8 cellular contexts compared by ENCODE assay signal in the genomic region with DNA sequence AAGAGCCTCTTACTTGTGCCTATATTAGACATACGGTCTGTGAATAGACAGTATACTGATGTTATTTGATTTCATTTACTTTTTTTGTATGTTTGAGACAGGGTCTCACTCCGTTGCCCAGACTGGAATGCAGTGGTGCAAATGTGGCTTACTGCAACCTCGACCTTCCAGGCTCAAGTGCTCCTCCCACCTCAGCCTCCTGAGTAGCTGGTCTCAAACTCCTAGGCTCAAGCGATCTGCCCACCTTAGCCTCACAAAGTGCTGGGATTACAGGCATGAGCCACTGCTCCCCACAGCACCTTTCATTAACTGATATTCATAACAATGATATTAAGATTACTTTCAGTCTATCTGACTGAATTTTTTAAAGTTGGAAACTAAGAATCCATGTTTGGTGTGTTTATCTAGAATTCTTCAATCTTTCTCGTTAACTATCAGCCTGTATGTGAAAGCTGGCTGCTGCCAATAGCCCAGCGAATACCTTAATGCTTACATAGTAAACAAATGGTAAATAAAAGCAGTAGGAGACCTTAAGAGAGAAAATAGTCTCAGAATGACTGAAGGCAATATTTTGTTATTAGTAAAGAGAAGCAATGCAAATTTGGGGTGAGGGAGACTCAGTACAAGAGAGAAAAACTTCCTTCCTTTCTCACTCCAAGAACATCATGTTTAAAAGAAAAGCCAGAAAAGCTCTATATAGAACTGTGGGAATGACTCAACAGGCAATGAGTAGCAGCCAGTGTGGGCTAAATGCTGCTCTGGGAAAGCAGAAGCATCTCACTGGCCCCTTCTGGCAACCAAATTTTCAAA.
DNase-seq lines count a peak whose midpoint lies in the region; ATAC-seq, FAIRE-seq and TF ChIP-seq lines count a peak whose summit lies in the region.

No MANE protein-coding gene starts in this region.

- H3K4me2 ChIP-seq in keratinocyte (ENCODE audit: control insufficient read depth, extremely low read depth, insufficient read depth, low read depth, low read length): peak overlapping the region; percentile 78

- FAIRE-seq in keratinocyte (lab: Jason Lieb, UNC): peak; percentile 65
- no peak for FAIRE-seq in urothelium cell line (lab: Jason Lieb, UNC)

- dilution Hi-C loops in keratinocyte (cut with MboI; ENCODE audit: extremely low pct_ligation_motif_present, low sequenced_read_pairs): loop anchor here (25.0 kb wide), 1 partner anchor 103 kb away; the partner anchor contains the start of gene MRTFA

- H3K9me3 ChIP-seq in keratinocyte (ENCODE audit: control insufficient read depth, low read depth, low read length): no peaks in the 10 kb centered on the region

- H3K4me1 ChIP-seq in keratinocyte (ENCODE audit: control insufficient read depth, extremely low read depth, insufficient read depth, low read length): peaks cover 40% of the 10 kb centered on the region

- no peak for TF ChIP-seq CTCF in astrocyte of the spinal cord (IDR thresholded peaks at IDR 0.05; ENCODE audit: low read depth, low read length)
- no peak for TF ChIP-seq CTCF in keratinocyte (optimal IDR thresholded peaks at IDR 0.05 in 1 of 3, IDR thresholded peaks at IDR 0.05 in 1 of 3, conservative IDR thresholded peaks at IDR 0.05 in 1 of 3; ENCODE audit: extremely low read depth in 1 of 3, insufficient read depth in 2 of 3, low read length in 3 of 3)

- no peaks in the 10 kb centered on the region for H4K20me1 ChIP-seq in keratinocyte (ENCODE audit: control insufficient read depth, extremely low read depth, insufficient read depth, low read length)

- DNase-seq in Daoy (ENCODE audit: low read depth): peak; percentile 68
- peak; percentile 79 for DNase-seq in LHCN-M2 (ENCODE audit: low read depth)
- peak; percentile 71 for DNase-seq in astrocyte of the spinal cord (ENCODE audit: low read depth, low spot score)
- no peak for DNase-seq in keratinocyte (ENCODE audit: low read depth, low spot score)
- peak; percentile 47 for DNase-seq in urothelium cell line (ENCODE audit: low spot score)
- DNase-seq in NCI-H1436 treated with DMSO at 0.1 percent for 48 hours (lab: John Stamatoyannopoulos, UW): no peak
- no peak for DNase-seq in middle frontal gyrus (ENCODE audit: extremely low spot score, low spot score)

- H3K79me2 ChIP-seq in keratinocyte (ENCODE audit: control insufficient read depth, insufficient read depth, low read length): peaks cover 44% of the 10 kb centered on the region

- H3K27ac ChIP-seq in keratinocyte (ENCODE audit: control insufficient read depth, insufficient read depth, low read length): peak overlapping the region; percentile 69

- H3K27me3 ChIP-seq in keratinocyte (ENCODE audit: control insufficient read depth, extremely low read depth, insufficient read depth, low read length): no peaks in the 10 kb centered on the region

- in situ Hi-C loops in astrocyte of the spinal cord (cut with HindIII; ENCODE audit: low sequenced_read_pairs): no loop called here

- H2AFZ ChIP-seq in keratinocyte (ENCODE audit: control insufficient read depth, low read length): no peak overlapping the region

- H3K9me1 ChIP-seq in keratinocyte (ENCODE audit: control insufficient read depth, extremely low read depth, insufficient read depth, low read length): no peaks in the 10 kb centered on the region

- ATAC-seq in GM19328 (IDR thresholded peaks at IDR 0.05; ENCODE audit: unreplicated experiment): no peak

- H3K36me3 ChIP-seq in keratinocyte (ENCODE audit: control insufficient read depth in 2 of 2, extremely low read depth in 1 of 2, insufficient read depth in 2 of 2, low read length in 2 of 2): peaks cover 0 to 4% of the 10 kb centered on the region in 2 experiments

- H3K9ac ChIP-seq in keratinocyte (ENCODE audit: control insufficient read depth, extremely low read depth, insufficient read depth, low read length): peak overlapping the region; percentile 33

- H3K4me3 ChIP-seq in astrocyte of the spinal cord (ENCODE audit: low read depth, low read length) (no peak overlapping the region), keratinocyte (ENCODE audit: control insufficient read depth in 2 of 3, extremely low read depth in 1 of 3, insufficient read depth in 2 of 3, low read depth in 1 of 3, low read length in 3 of 3) (peak overlapping the region in 2 of 3 experiments; percentile 19 to 40)

Comparison
In these comparisons a context has a peak if more than half of its experiments do, and no peak if none do; other contexts are left out.
1. DNase-seq: peak in Daoy (single experiment), LHCN-M2 (single experiment), astrocyte of the spinal cord (single experiment) and urothelium cell line (single experiment); none in keratinocyte (single experiment), NCI-H1436 treated with DMSO at 0.1 percent for 48 hours (single experiment) and middle frontal gyrus (single experiment).